In the genomic region with DNA sequence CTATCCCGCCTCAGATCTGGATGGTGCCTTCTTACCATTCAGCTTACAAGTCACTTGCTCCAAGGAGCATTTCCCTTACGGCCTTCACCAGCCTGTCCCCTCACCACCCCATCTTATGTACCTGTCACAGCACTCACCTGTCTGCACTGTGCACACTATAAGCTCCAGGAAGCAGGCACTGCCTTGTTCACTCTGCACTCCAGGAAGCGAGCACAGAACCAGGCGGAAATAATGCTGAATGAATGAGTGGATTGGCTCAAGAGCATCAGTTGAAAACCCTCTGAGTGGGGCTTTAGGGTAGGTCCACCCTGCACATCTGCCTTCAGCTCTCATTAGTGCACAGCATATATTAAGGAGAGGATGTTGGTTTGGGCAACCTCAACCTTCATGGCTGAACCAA, we compare ENCODE assay signal across 1 cellular context.
TF ChIP-seq lines count a peak whose summit lies in the region.

No MANE protein-coding gene starts in this region.

TF ChIP-seq in GM23338, 12 proteins besides CTCF, POLR2A, EP300 and RAD21 (continued from another document):
- TF ChIP-seq, protein P1, sequence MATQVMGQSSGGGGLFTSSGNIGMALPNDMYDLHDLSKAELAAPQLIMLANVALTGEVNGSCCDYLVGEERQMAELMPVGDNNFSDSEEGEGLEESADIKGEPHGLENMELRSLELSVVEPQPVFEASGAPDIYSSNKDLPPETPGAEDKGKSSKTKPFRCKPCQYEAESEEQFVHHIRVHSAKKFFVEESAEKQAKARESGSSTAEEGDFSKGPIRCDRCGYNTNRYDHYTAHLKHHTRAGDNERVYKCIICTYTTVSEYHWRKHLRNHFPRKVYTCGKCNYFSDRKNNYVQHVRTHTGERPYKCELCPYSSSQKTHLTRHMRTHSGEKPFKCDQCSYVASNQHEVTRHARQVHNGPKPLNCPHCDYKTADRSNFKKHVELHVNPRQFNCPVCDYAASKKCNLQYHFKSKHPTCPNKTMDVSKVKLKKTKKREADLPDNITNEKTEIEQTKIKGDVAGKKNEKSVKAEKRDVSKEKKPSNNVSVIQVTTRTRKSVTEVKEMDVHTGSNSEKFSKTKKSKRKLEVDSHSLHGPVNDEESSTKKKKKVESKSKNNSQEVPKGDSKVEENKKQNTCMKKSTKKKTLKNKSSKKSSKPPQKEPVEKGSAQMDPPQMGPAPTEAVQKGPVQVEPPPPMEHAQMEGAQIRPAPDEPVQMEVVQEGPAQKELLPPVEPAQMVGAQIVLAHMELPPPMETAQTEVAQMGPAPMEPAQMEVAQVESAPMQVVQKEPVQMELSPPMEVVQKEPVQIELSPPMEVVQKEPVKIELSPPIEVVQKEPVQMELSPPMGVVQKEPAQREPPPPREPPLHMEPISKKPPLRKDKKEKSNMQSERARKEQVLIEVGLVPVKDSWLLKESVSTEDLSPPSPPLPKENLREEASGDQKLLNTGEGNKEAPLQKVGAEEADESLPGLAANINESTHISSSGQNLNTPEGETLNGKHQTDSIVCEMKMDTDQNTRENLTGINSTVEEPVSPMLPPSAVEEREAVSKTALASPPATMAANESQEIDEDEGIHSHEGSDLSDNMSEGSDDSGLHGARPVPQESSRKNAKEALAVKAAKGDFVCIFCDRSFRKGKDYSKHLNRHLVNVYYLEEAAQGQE (IDR thresholded peaks at IDR 0.05; ENCODE audit: unreplicated experiment): no peak
- TF ChIP-seq, protein P2, sequence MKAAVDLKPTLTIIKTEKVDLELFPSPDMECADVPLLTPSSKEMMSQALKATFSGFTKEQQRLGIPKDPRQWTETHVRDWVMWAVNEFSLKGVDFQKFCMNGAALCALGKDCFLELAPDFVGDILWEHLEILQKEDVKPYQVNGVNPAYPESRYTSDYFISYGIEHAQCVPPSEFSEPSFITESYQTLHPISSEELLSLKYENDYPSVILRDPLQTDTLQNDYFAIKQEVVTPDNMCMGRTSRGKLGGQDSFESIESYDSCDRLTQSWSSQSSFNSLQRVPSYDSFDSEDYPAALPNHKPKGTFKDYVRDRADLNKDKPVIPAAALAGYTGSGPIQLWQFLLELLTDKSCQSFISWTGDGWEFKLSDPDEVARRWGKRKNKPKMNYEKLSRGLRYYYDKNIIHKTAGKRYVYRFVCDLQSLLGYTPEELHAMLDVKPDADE (IDR thresholded peaks at IDR 0.05): no peak
- TF ChIP-seq JUNB (IDR thresholded peaks at IDR 0.05; ENCODE audit: unreplicated experiment): no peak
- TF ChIP-seq POLR2AphosphoS5 (IDR thresholded peaks at IDR 0.05; ENCODE audit: low read depth): no peak
